1 cellular context compared by ENCODE assay signal in genomic region chr1:31417148-31417547, GRCh38.
TF ChIP-seq lines count a peak whose summit lies in the region.

No MANE protein-coding gene starts in this region.

TF ChIP-seq in HepG2, 621 proteins besides CTCF, POLR2A, EP300 and RAD21 (continued from another document and continues in another):
- TF ChIP-seq BCLAF1 (IDR thresholded peaks at IDR 0.05) = no peak
- no peak for TF ChIP-seq PCBP2 (optimal IDR thresholded peaks at IDR 0.05; ENCODE audit: low read depth, low read length, poor library complexity, severe bottlenecking)
- TF ChIP-seq PAF1 (CRISPR knock-in tag; IDR thresholded peaks at IDR 0.05) = no peak
- TF ChIP-seq GATAD1 (CRISPR knock-in tag; IDR thresholded peaks at IDR 0.05) = peak; percentile 65; the same call in 1 of the 2 replicates
- TF ChIP-seq SIX1 (CRISPR knock-in tag; IDR thresholded peaks at IDR 0.05; ENCODE audit: borderline replicate concordance) = peak; percentile 38; the same call in 1 of the 2 replicates
- TF ChIP-seq ZNF407 (CRISPR knock-in tag; IDR thresholded peaks at IDR 0.05; ENCODE audit: not compliant biosample characterization) = no peak
- TF ChIP-seq ISX (CRISPR knock-in tag; conservative IDR thresholded peaks at IDR 0.05) = no peak
- no peak for TF ChIP-seq HNRNPL (IDR thresholded peaks at IDR 0.05; ENCODE audit: low read depth, low read length)
- TF ChIP-seq ZFP1 (CRISPR knock-in tag; IDR thresholded peaks at IDR 0.05) = peak; percentile 55; the same call in 1 of the 2 replicates
- TF ChIP-seq NR2F1 (CRISPR knock-in tag; IDR thresholded peaks at IDR 0.05) = peak; percentile 94 to 97
- TF ChIP-seq HDAC1 (CRISPR knock-in tag; IDR thresholded peaks at IDR 0.05) = peak; percentile 84
- TF ChIP-seq ZNF766 (CRISPR knock-in tag; IDR thresholded peaks at IDR 0.05; ENCODE audit: borderline replicate concordance) = no peak
- no peak for TF ChIP-seq AKNA (CRISPR knock-in tag; IDR thresholded peaks at IDR 0.05; ENCODE audit: borderline replicate concordance)
- no peak for TF ChIP-seq TOPORS (CRISPR knock-in tag; IDR thresholded peaks at IDR 0.05)
- no peak for TF ChIP-seq JUNB (CRISPR knock-in tag; IDR thresholded peaks at IDR 0.05; ENCODE audit: borderline replicate concordance)
- TF ChIP-seq FOSL2 (CRISPR knock-in tag; IDR thresholded peaks at IDR 0.05) = peak; percentile 80
- peak; percentile 84 for TF ChIP-seq TGIF2 (CRISPR knock-in tag; IDR thresholded peaks at IDR 0.05)
- no peak; the same call in 1 of the 2 replicates for TF ChIP-seq GABPB1 (CRISPR knock-in tag; IDR thresholded peaks at IDR 0.05)
- TF ChIP-seq KLF12 (CRISPR knock-in tag; IDR thresholded peaks at IDR 0.05; ENCODE audit: borderline replicate concordance) = no peak
- TF ChIP-seq KIAA2018 (CRISPR knock-in tag; IDR thresholded peaks at IDR 0.05; ENCODE audit: borderline replicate concordance) = no peak
- no peak for TF ChIP-seq ZNF749 (CRISPR knock-in tag; IDR thresholded peaks at IDR 0.05; ENCODE audit: borderline replicate concordance)
- no peak for TF ChIP-seq SNRNP70 (IDR thresholded peaks at IDR 0.05; ENCODE audit: low read depth, low read length)
- peak; percentile 59 for TF ChIP-seq ATF1 (CRISPR knock-in tag; IDR thresholded peaks at IDR 0.05)
- no peak for TF ChIP-seq ZNF30 (CRISPR knock-in tag; IDR thresholded peaks at IDR 0.05)
- TF ChIP-seq ZBTB25 (CRISPR knock-in tag; IDR thresholded peaks at IDR 0.05) = no peak
- no peak for TF ChIP-seq KDM5A (IDR thresholded peaks at IDR 0.05; ENCODE audit: borderline replicate concordance, low read length)
- peak; percentile 84 for TF ChIP-seq PPARG (CRISPR knock-in tag; conservative IDR thresholded peaks at IDR 0.05)
- no peak for TF ChIP-seq RORA (CRISPR knock-in tag; IDR thresholded peaks at IDR 0.05)
